In the genomic region with DNA sequence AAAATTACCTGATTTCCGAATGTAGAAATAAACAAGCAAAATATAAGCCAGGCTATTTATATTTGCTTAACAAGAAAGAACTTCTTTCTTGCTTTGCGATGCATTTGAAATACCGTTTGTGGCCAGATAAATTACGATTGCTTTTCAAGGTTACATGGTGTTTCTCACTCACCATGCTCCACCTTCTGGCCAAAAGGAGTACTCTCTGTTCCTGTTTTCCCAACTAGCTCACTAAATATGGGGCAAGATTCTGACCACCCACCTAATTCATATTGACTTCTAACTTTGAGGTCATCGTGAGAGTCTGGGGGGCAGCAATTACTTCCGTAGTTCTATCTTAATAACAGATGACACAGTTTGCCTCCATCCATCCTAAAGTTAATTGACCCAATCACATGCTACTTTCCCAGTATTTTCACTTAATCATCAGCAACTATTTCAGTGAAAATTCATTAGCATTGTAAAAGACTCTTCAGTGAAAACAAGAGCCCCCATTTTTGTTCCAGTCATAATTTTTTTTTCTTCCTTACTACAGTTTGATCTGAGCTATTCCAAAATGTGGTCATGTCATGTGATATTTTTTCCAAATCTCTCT, we compare ENCODE assay signal across 8 cellular contexts. TPM values are rescaled to one million over a fixed set of nuclear protein-coding genes. Genes with fewer than 3 reads are reported as not detected.
DNase-seq lines count a peak whose midpoint lies in the region; ATAC-seq and TF ChIP-seq lines count a peak whose summit lies in the region.

No MANE protein-coding gene starts in this region.

- no peaks in the 10 kb centered on the region for H3K9me3 Mint-ChIP-seq in activated T-cell treated with anti-CD3 and anti-CD28 coated beads, Interleukin-2, amount 50 U/mL, for 72 hours
- no peaks in the 10 kb centered on the region for H3K9me3 Mint-ChIP-seq in activated T-cell treated with anti-CD3 and anti-CD28 coated beads, Interleukin-2, amount 50 U/mL, for 24 hours
- no peaks in the 10 kb centered on the region for H3K9me3 Mint-ChIP-seq in activated CD8-positive, alpha-beta T cell treated with anti-CD3 and anti-CD28 coated beads, Interleukin-2, amount 10 ng/mL, durations not matched to agents 7 days and 5 days (ENCODE audit: insufficient read depth)

- H3K27ac ChIP-seq in heart right ventricle: no peak overlapping the region

- no peaks in the 10 kb centered on the region for H3K36me3 Mint-ChIP-seq in activated T-cell treated with anti-CD3 and anti-CD28 coated beads, Interleukin-2, amount 50 U/mL, for 72 hours (ENCODE audit: insufficient read depth in 2 of 2)
- H3K36me3 Mint-ChIP-seq in activated T-cell treated with anti-CD3 and anti-CD28 coated beads, Interleukin-2, amount 50 U/mL, for 24 hours (ENCODE audit: low read depth): no peaks in the 10 kb centered on the region
- H3K36me3 Mint-ChIP-seq in activated CD8-positive, alpha-beta T cell treated with anti-CD3 and anti-CD28 coated beads, Interleukin-2, amount 10 ng/mL, durations not matched to agents 7 days and 5 days (ENCODE audit: low read depth): no peaks in the 10 kb centered on the region

- H3K36me3 ChIP-seq in heart right ventricle: peaks cover 0 to 7% (median 0%) of the 10 kb centered on the region in 9 donors

- intact Hi-C loops in heart right ventricle (cut with DNase I): loop anchor here in 9 of 10 donors (1.0 to 10.0 kb wide), 9 partner anchors 84 to 551 kb away; a partner anchor contains a TSS

- peaks cover 7% of the 10 kb centered on the region for H3K27me3 Mint-ChIP-seq in activated T-cell treated with anti-CD3 and anti-CD28 coated beads, Interleukin-2, amount 50 U/mL, for 72 hours (ENCODE audit: low read depth)
- H3K27me3 Mint-ChIP-seq in activated T-cell treated with anti-CD3 and anti-CD28 coated beads, Interleukin-2, amount 50 U/mL, for 24 hours: peaks cover 17% of the 10 kb centered on the region
- H3K27me3 Mint-ChIP-seq in activated CD8-positive, alpha-beta T cell treated with anti-CD3 and anti-CD28 coated beads, Interleukin-2, amount 10 ng/mL, durations not matched to agents 7 days and 5 days (ENCODE audit: low read depth): peaks cover 26% of the 10 kb centered on the region

- peak; percentile 50 to 82 (median 75) for TF ChIP-seq CTCF in heart right ventricle (IDR thresholded peaks at IDR 0.05)

- H3K4me3 ChIP-seq in heart right ventricle: peak overlapping the region in 1 of 10 donors; percentile 12

- H3K27ac Mint-ChIP-seq in activated T-cell treated with anti-CD3 and anti-CD28 coated beads, Interleukin-2, amount 50 U/mL, for 72 hours: no peak overlapping the region
- no peak overlapping the region for H3K27ac Mint-ChIP-seq in activated T-cell treated with anti-CD3 and anti-CD28 coated beads, Interleukin-2, amount 50 U/mL, for 24 hours
- no peak overlapping the region for H3K27ac Mint-ChIP-seq in activated CD8-positive, alpha-beta T cell treated with anti-CD3 and anti-CD28 coated beads, Interleukin-2, amount 10 ng/mL, durations not matched to agents 7 days and 5 days

- peaks cover 6% of the 10 kb centered on the region for H3K4me1 Mint-ChIP-seq in activated T-cell treated with anti-CD3 and anti-CD28 coated beads, Interleukin-2, amount 50 U/mL, for 72 hours (ENCODE audit: low read depth)
- H3K4me1 Mint-ChIP-seq in activated T-cell treated with anti-CD3 and anti-CD28 coated beads, Interleukin-2, amount 50 U/mL, for 24 hours (ENCODE audit: low read depth): peaks cover 3% of the 10 kb centered on the region
- no peaks in the 10 kb centered on the region for H3K4me1 Mint-ChIP-seq in activated CD8-positive, alpha-beta T cell treated with anti-CD3 and anti-CD28 coated beads, Interleukin-2, amount 10 ng/mL, durations not matched to agents 7 days and 5 days (ENCODE audit: low read depth)

- peak; percentile 10 to 26 for DNase-seq in activated T-cell treated with anti-CD3 and anti-CD28 coated beads, Interleukin-2, amount 50 U/mL, for 72 hours
- no peak for DNase-seq in activated T-cell treated with anti-CD3 and anti-CD28 coated beads, Interleukin-2, amount 50 U/mL, for 24 hours
- DNase-seq in NCI-H446 (lab: John Stamatoyannopoulos, UW): peak; percentile 28 to 63
- DNase-seq in activated CD8-positive, alpha-beta T cell treated with anti-CD3 and anti-CD28 coated beads, Interleukin-2, amount 10 ng/mL, durations not matched to agents 7 days and 5 days: peak; percentile 45
- peak in 1 of 2 donors; percentile 52 for DNase-seq in heart right ventricle
- peak; percentile 10 for DNase-seq in pulmonary artery endothelial cell (ENCODE audit: low read depth, low spot score)

- ATAC-seq in activated T-cell treated with anti-CD3 and anti-CD28 coated beads, Interleukin-2, amount 50 U/mL, for 72 hours (replicated peaks in 1 of 2): no peak
- ATAC-seq in HG03280 (IDR thresholded peaks at IDR 0.05; ENCODE audit: unreplicated experiment) (peak; percentile 51), heart right ventricle (peak in 5 of 8 donors; percentile 56 to 69 (median 65)), HG02798 (IDR thresholded peaks at IDR 0.05; ENCODE audit: poor library complexity, unreplicated experiment) (no peak)
- ATAC-seq in activated CD8-positive, alpha-beta T cell treated with anti-CD3 and anti-CD28 coated beads, Interleukin-2, amount 10 ng/mL, durations not matched to agents 7 days and 5 days: peak; percentile 69

- no peaks in the 10 kb centered on the region for H3K9me3 ChIP-seq in heart right ventricle

- no peaks in the 10 kb centered on the region for H3K27me3 ChIP-seq in heart right ventricle

- WGBS in heart right ventricle, 2 donors: 2 to 3% methylated on average over 6 of the region's 6 CpGs

- H3K4me3 Mint-ChIP-seq in activated T-cell treated with anti-CD3 and anti-CD28 coated beads, Interleukin-2, amount 50 U/mL, for 72 hours: no peak overlapping the region
- no peak overlapping the region for H3K4me3 Mint-ChIP-seq in activated T-cell treated with anti-CD3 and anti-CD28 coated beads, Interleukin-2, amount 50 U/mL, for 24 hours
- H3K4me3 Mint-ChIP-seq in activated CD8-positive, alpha-beta T cell treated with anti-CD3 and anti-CD28 coated beads, Interleukin-2, amount 10 ng/mL, durations not matched to agents 7 days and 5 days: no peak overlapping the region

- H3K4me1 ChIP-seq in heart right ventricle: peaks cover 0 to 25% (median 0%) of the 10 kb centered on the region in 9 donors

- POLR2A ChIA-PET in activated CD8-positive, alpha-beta T cell treated with anti-CD3 and anti-CD28 coated beads, Interleukin-2, amount 10 ng/mL, durations not matched to agents 7 days and 5 days (lab: Charles Lee): no interaction called here

- CTCF ChIA-PET in activated CD8-positive, alpha-beta T cell treated with anti-CD3 and anti-CD28 coated beads, Interleukin-2, amount 10 ng/mL, durations not matched to agents 7 days and 5 days (lab: Charles Lee): interaction anchor here (0.7 to 3.1 kb wide), 22 partner anchors 10 to 305 kb away, joined by 3 to 27 read pairs (median 3); no protein-coding TSS in a partner anchor

RNA-seq across cellular contexts. Expression of a gene that starts 25.9 kb away (rescaled TPM):
- not detected for total RNA-seq in activated T-cell treated with anti-CD3 and anti-CD28 coated beads, Interleukin-2, amount 50 U/mL, for 72 hours
- not detected for total RNA-seq in activated CD8-positive, alpha-beta T cell treated with anti-CD3 and anti-CD28 coated beads, Interleukin-2, amount 10 ng/mL, durations not matched to agents 7 days and 5 days
- total RNA-seq in heart right ventricle: 1 to 10 TPM in 4 of 10 donors, under 1 TPM in 4, not detected in 2; 0.09 to 3.3 (median 0.91) TPM
- under 1 TPM; 0.22 to 0.59 TPM for polyA plus RNA-seq in heart right ventricle
- total RNA-seq in pulmonary artery endothelial cell: not detected in 2 replicates

Comparison
In these comparisons a context has a peak if more than half of its experiments do, and no peak if none do; other contexts are left out.
1. ATAC-seq: peak in HG03280 (single experiment), activated CD8-positive, alpha-beta T cell treated with anti-CD3 and anti-CD28 coated beads, Interleukin-2, amount 10 ng/mL, durations not matched to agents 7 days and 5 days (single experiment) and heart right ventricle (5 of 8); none in activated T-cell treated with anti-CD3 and anti-CD28 coated beads, Interleukin-2, amount 50 U/mL, for 72 hours (0 of 2) and HG02798 (single experiment).